2 cellular contexts compared by ENCODE assay signal in the genomic region with DNA sequence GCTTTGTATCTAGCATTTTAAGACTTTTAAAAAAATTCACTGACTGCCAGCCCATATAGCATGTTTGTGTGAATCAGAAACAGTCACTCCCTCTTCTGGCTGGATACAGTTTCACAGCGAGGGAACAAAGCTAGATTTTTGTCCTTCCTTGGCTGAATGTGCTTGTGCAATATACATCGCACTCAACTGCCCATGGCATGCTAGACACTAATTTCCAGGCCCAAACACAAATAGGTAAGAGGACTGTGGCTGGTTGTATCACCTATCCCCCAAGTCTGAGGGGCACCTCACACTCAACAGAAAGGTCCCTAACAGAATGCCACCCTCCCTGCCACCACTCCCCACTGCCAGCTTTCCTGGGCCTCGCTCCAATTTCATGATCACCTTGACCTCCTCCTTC.
TF ChIP-seq lines count a peak whose summit lies in the region.

No MANE protein-coding gene starts in this region.

TF ChIP-seq in Ishikawa, 13 proteins besides CTCF, POLR2A, EP300 and RAD21 (continued from another document):
- TF ChIP-seq REST (IDR thresholded peaks at IDR 0.05; ENCODE audit: low read depth): no peak
- TF ChIP-seq CREB1 (IDR thresholded peaks at IDR 0.05; ENCODE audit: low read depth): no peak

TF ChIP-seq in WTC11, 78 proteins besides CTCF, POLR2A, EP300 and RAD21 (continued from another document):
- TF ChIP-seq, protein P1, sequence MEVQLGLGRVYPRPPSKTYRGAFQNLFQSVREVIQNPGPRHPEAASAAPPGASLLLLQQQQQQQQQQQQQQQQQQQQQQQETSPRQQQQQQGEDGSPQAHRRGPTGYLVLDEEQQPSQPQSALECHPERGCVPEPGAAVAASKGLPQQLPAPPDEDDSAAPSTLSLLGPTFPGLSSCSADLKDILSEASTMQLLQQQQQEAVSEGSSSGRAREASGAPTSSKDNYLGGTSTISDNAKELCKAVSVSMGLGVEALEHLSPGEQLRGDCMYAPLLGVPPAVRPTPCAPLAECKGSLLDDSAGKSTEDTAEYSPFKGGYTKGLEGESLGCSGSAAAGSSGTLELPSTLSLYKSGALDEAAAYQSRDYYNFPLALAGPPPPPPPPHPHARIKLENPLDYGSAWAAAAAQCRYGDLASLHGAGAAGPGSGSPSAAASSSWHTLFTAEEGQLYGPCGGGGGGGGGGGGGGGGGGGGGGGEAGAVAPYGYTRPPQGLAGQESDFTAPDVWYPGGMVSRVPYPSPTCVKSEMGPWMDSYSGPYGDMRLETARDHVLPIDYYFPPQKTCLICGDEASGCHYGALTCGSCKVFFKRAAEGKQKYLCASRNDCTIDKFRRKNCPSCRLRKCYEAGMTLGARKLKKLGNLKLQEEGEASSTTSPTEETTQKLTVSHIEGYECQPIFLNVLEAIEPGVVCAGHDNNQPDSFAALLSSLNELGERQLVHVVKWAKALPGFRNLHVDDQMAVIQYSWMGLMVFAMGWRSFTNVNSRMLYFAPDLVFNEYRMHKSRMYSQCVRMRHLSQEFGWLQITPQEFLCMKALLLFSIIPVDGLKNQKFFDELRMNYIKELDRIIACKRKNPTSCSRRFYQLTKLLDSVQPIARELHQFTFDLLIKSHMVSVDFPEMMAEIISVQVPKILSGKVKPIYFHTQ (CRISPR knock-in tag; IDR thresholded peaks at IDR 0.05): no peak
